8 cellular contexts compared by ENCODE assay signal in genomic region chr2:65130440-65131175, GRCh38. TPM values are rescaled to one million over a fixed set of nuclear protein-coding genes. Genes with fewer than 3 reads are reported as not detected.
A peak's percentile ranks its signal among the peaks of the same experiment; 100 is the strongest.
DNase-seq lines count a peak whose midpoint lies in the region; ATAC-seq and TF ChIP-seq lines count a peak whose summit lies in the region.

No MANE protein-coding gene starts in this region.

- peaks cover 32% of the 10 kb centered on the region for H3K4me1 ChIP-seq in DOHH2 (ENCODE audit: control insufficient read depth, low read length)

- H3K9me2 ChIP-seq in DOHH2 (replicated peaks; ENCODE audit: control insufficient read depth, low read length): no peaks in the 10 kb centered on the region

- peaks cover 20% of the 10 kb centered on the region for H3K36me3 ChIP-seq in DOHH2 (ENCODE audit: control insufficient read depth, low read length)

- TF ChIP-seq CTCF in DOHH2 (IDR thresholded peaks at IDR 0.05; ENCODE audit: low read depth, low read length, poor library complexity, severe bottlenecking): peak; percentile 6
- peak; percentile 14; the same call in 1 of the 2 replicates for TF ChIP-seq CTCF in VCaP (conservative IDR thresholded peaks at IDR 0.05)
- TF ChIP-seq CTCF in glutamatergic neuron (IDR thresholded peaks at IDR 0.05; ENCODE audit: partially characterized antibody, unreplicated experiment): peak; percentile 22
- no peak for TF ChIP-seq CTCF in retinal pigment epithelial cell (conservative IDR thresholded peaks at IDR 0.05; ENCODE audit: low read depth, low read length)

- peak overlapping the region; percentile 89 for H3K4me3 Mint-ChIP-seq in glutamatergic neuron (ENCODE audit: unreplicated experiment)

- peaks cover 5% of the 10 kb centered on the region for H3K9me3 Mint-ChIP-seq in glutamatergic neuron (ENCODE audit: unreplicated experiment)

- H4K20me1 ChIP-seq in DOHH2 (ENCODE audit: control insufficient read depth, insufficient read depth, low read depth, low read length): peaks cover 22% of the 10 kb centered on the region

- H3K9me3 ChIP-seq in DOHH2 (ENCODE audit: control insufficient read depth, insufficient read depth, low read length): no peaks in the 10 kb centered on the region

- peaks cover 3% of the 10 kb centered on the region for H3F3A ChIP-seq in DOHH2 (ENCODE audit: control insufficient read depth, insufficient read depth)

- peak overlapping the region; percentile 94 for H3K27ac Mint-ChIP-seq in glutamatergic neuron (ENCODE audit: unreplicated experiment)

- peak overlapping the region; percentile 73 for H3K4me2 ChIP-seq in DOHH2 (ENCODE audit: low read length)

- H3K79me2 ChIP-seq in DOHH2 (ENCODE audit: control insufficient read depth, low read length): peaks cover 43% of the 10 kb centered on the region

- H3K36me3 Mint-ChIP-seq in glutamatergic neuron (ENCODE audit: unreplicated experiment): no peaks in the 10 kb centered on the region

- peaks cover 12% of the 10 kb centered on the region for H3K4me1 Mint-ChIP-seq in glutamatergic neuron (ENCODE audit: low read depth, unreplicated experiment)

- DNase-seq in glutamatergic neuron (no peak), retinal pigment epithelial cell (ENCODE audit: low read depth) (no peak), AG08396 (ENCODE audit: low spot score) (no peak), iPS-NIHi11 (ENCODE audit: low spot score) (no peak)

- H3K27me3 ChIP-seq in DOHH2 (ENCODE audit: control insufficient read depth, low read length): no peaks in the 10 kb centered on the region

- H3K4me3 ChIP-seq in DOHH2 (ENCODE audit: low read length): peak overlapping the region; percentile 77
- peak overlapping the region; percentile 67 for H3K4me3 ChIP-seq in retinal pigment epithelial cell (ENCODE audit: low read length)

- H3K27ac ChIP-seq in DOHH2 (ENCODE audit: low read depth, low read length) (no peak overlapping the region), VCaP (peak overlapping the region; percentile 91)

- ATAC-seq in GM21367 (IDR thresholded peaks at IDR 0.05; ENCODE audit: unreplicated experiment): peak; percentile 28
- peak; percentile 27 for ATAC-seq in HG03571 (IDR thresholded peaks at IDR 0.05; ENCODE audit: unreplicated experiment)

- H3K27me3 Mint-ChIP-seq in glutamatergic neuron (ENCODE audit: unreplicated experiment): no peaks in the 10 kb centered on the region

RNA-seq across cellular contexts. Expression of gene RAB1A, which starts 0.7 kb away (rescaled TPM):
- 161 TPM for total RNA-seq in glutamatergic neuron (ENCODE audit: unreplicated experiment)
